ENCODE assay signal across 1 cellular context in the genomic region with DNA sequence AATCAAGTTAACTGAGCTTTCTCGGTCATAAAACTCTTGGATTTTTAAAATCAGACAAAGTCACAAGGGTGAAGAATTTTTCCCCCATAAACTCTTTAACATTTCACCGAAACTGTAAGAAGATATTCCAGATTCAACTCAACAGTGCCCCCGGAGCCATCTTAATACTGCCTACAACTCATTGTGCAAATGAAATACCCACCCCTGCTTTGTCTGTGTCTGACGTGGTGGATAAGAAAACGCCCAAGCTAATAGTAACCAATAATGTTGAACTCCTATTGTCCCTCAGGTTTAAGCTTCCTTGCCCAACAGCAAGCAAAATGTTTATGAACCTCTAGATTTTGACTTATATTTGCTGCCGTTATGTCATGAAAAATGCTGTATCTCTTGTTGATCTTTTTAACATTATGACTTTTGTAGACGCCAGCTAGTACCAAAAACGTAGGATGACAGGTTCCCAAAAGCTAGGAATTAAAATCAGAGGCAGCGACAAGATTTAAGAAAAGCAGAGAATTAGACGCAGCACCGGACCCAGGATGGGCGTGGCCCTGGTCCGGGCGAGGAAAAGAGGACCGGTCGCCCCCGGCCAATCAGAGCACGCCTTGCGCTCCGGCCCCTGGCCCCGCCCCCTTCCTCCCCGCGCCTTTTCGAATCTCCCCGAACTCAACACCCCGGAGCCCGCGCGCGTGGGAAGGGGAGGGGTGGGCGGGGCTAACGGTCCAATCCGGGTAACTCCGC.
TF ChIP-seq lines count a peak whose summit lies in the region.

No MANE protein-coding gene starts in this region.

TF ChIP-seq in HepG2, 621 proteins besides CTCF, POLR2A, EP300 and RAD21 (continued from another document):
- TF ChIP-seq, protein P1, sequence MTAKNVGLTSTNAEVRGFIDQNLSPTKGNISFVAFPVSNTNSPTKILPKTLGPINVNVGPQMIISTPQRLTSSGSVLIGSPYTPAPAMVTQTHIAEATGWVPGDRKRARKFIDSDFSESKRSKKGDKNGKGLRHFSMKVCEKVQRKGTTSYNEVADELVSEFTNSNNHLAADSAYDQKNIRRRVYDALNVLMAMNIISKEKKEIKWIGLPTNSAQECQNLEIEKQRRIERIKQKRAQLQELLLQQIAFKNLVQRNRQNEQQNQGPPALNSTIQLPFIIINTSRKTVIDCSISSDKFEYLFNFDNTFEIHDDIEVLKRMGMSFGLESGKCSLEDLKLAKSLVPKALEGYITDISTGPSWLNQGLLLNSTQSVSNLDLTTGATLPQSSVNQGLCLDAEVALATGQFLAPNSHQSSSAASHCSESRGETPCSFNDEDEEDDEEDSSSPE (CRISPR knock-in tag; IDR thresholded peaks at IDR 0.05), result peak; percentile 93
- no peak for TF ChIP-seq ZNF232 (CRISPR knock-in tag; IDR thresholded peaks at IDR 0.05; ENCODE audit: borderline replicate concordance)
